ENCODE assay signal across 8 cellular contexts in genomic region chr12:52771088-52771487, GRCh38. TPM values are rescaled to one million over a fixed set of nuclear protein-coding genes. Genes with fewer than 3 reads are reported as not detected.
"Had no signal": no experiment of that assay in that cellular context is flagged by ENCODE, and none has a peak within 500 bp of the region (broad histone marks: within the 10 kb centered on the region; RNA-seq: fewer than 3 reads in every experiment).

No MANE protein-coding gene starts in this region.

- ATAC-seq: HepG2, K562 had no signal

- H3K27ac ChIP-seq: HL-60 had no signal

- H3K4me3 ChIP-seq: K562 had no signal

- DNase-seq: IMR-90, KBM-7, KG1 had no signal

RNA-seq across cellular contexts. Expression of gene KRT76, which starts 6.1 kb away (rescaled TPM):
- total RNA-seq: HepG2, HT-29, HT1080, IMR-90, K562 had no signal

RNA-seq across cellular contexts. Expression of gene KRT3, which starts 24.8 kb away (rescaled TPM):
- total RNA-seq: HepG2, HT-29, IMR-90, K562 had no signal

RNA-seq across cellular contexts. Expression of gene KRT4, which starts 42.8 kb away (rescaled TPM):
- total RNA-seq: HepG2, HT-29, HT1080, K562 had no signal
